ENCODE assay signal across 1 cellular context in the genomic region with DNA sequence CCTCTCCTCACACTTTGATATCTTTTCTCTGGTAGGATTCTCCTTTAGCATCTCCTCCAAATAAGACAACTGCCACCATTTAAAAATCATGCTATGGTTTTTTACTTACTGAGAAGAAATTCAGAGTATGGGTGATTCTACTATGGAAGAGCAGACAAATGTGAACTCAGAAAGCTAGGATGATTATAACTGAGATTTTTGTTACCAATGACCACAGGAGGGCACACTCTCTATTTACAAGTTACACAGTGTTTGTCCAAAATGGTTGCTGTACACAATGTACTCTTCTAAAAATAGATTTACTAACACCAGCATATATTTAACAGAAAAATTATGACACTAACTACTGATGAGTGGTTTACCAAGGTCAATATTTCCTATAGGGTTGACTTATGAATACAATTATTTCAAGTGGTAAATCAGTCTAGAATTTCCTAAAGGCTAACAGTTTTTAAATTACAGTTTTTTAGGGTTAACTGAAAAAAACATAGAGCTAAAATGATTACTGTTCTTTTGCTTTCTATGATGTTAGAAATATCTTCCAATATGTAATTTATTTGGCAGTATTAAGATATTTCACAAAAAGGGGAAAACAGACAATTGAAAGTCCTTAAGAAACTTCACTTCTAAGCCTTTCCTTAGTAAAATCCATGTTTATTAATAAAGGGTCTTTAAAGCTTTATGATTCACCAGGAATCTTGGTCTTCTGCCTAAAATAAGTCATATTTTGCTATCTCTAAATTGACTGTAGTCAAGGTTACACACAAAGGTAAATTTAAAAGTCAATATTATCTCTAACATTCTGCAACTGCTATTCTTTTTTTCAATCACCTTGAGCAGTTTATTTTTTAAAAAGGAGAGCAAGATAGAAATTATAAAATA.
TF ChIP-seq lines count a peak whose summit lies in the region.

No MANE protein-coding gene starts in this region.

TF ChIP-seq in WTC11, 78 proteins besides CTCF, POLR2A, EP300 and RAD21 (continued from another document):
- TF ChIP-seq, protein P1, sequence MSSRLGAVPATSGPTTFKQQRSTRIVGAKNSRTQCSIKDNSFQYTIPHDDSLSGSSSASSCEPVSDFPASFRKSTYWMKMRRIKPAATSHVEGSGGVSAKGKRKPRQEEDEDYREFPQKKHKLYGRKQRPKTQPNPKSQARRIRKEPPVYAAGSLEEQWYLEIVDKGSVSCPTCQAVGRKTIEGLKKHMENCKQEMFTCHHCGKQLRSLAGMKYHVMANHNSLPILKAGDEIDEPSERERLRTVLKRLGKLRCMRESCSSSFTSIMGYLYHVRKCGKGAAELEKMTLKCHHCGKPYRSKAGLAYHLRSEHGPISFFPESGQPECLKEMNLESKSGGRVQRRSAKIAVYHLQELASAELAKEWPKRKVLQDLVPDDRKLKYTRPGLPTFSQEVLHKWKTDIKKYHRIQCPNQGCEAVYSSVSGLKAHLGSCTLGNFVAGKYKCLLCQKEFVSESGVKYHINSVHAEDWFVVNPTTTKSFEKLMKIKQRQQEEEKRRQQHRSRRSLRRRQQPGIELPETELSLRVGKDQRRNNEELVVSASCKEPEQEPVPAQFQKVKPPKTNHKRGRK (CRISPR knock-in tag; IDR thresholded peaks at IDR 0.05; ENCODE audit: borderline replicate concordance), result no peak
- no peak for TF ChIP-seq OVOL2 (CRISPR knock-in tag; IDR thresholded peaks at IDR 0.05; ENCODE audit: borderline replicate concordance)
